10 cellular contexts compared by ENCODE assay signal in genomic region chr15:85771781-85772445, GRCh38. TPM values are rescaled to one million over a fixed set of nuclear protein-coding genes. Genes with fewer than 3 reads are reported as not detected.
DNase-seq lines count a peak whose midpoint lies in the region; TF ChIP-seq lines count a peak whose summit lies in the region.
"Had no signal": no experiment of that assay in that cellular context is flagged by ENCODE, and none has a peak within 500 bp of the region (broad histone marks: within the 10 kb centered on the region; RNA-seq: fewer than 3 reads in every experiment).

No MANE protein-coding gene starts in this region.

- H3K36me3 ChIP-seq in adipocyte (ENCODE audit: control insufficient read depth, insufficient read depth, low read length, severe bottlenecking): peaks cover 15% of the 10 kb centered on the region
- peaks cover 0 to 19% (median 0%) of the 10 kb centered on the region in 3 donors for H3K36me3 ChIP-seq in tibial nerve

- no peak for TF ChIP-seq POLR2A in tibial nerve (IDR thresholded peaks at IDR 0.05)

- peak overlapping the region; percentile 50 for H3K9ac ChIP-seq in adipocyte (ENCODE audit: low read length)

- H3K4me1 Mint-ChIP-seq in nephron: peaks cover 42% of the 10 kb centered on the region

- no peaks in the 10 kb centered on the region for H3K9me3 Mint-ChIP-seq in nephron

- H3K9me3 ChIP-seq in adipocyte (ENCODE audit: control insufficient read depth, low read length) (no peaks in the 10 kb centered on the region), tibial nerve (no peaks in the 10 kb centered on the region)

- H3K4me3 ChIP-seq in adipocyte (ENCODE audit: low read length) (peak overlapping the region; percentile 15), tibial nerve (no peak overlapping the region)

- H3K27me3 ChIP-seq in adipocyte (replicated peaks; ENCODE audit: control insufficient read depth, insufficient read depth, low read length) (no peaks in the 10 kb centered on the region), tibial nerve (no peaks in the 10 kb centered on the region)

- TF ChIP-seq EP300 in tibial nerve (IDR thresholded peaks at IDR 0.05): peak in 1 of 2 donors; percentile 87

- H3K27ac ChIP-seq in tibial nerve: peak overlapping the region; percentile 28 to 92 (median 64)

- DNase-seq in adipocyte (ENCODE audit: low read depth): peak; percentile 54
- DNase-seq in fibroblast of peridontal ligament (ENCODE audit: extremely low read depth): peak; percentile 27
- peak; percentile 46 to 73 for DNase-seq in tibial nerve (ENCODE audit: low spot score in 2 of 2)
- no peak for DNase-seq in NCI-H2171 (lab: John Stamatoyannopoulos, UW)
- no peak for DNase-seq in HuH-7 (ENCODE audit: low spot score)
- no peak for DNase-seq in activated T-cell treated with anti-CD3 and anti-CD28 coated beads, Interleukin-2, amount 50 U/mL, for 48 hours
- DNase-seq: activated T-cell treated with anti-CD3 and anti-CD28 coated beads for 4 hours; PC-3; stimulated activated CD4-positive, alpha-beta T cell treated with anti-CD3 and anti-CD28 coated beads, Interleukin-2, amount 100 ng/mL, for 48 hours had no signal

- H3K27me3 Mint-ChIP-seq in nephron (ENCODE audit: low read depth): peaks cover 7% of the 10 kb centered on the region

- H3K4me3 Mint-ChIP-seq in nephron: no peak overlapping the region

- H3K4me1 ChIP-seq in adipocyte (ENCODE audit: control insufficient read depth, insufficient read depth, low read length) (peaks cover 39% of the 10 kb centered on the region), tibial nerve (peaks cover 0 to 31% (median 18%) of the 10 kb centered on the region in 4 donors)

- peak overlapping the region; percentile 90 to 93 (median 91) for H3K27ac Mint-ChIP-seq in nephron

- no peak for TF ChIP-seq CTCF in nephron (IDR thresholded peaks at IDR 0.05; ENCODE audit: unreplicated experiment in 3 of 3)
- no peak for TF ChIP-seq CTCF in tibial nerve (IDR thresholded peaks at IDR 0.05)

- H3K36me3 Mint-ChIP-seq in nephron (ENCODE audit: low read depth): peaks cover 17% of the 10 kb centered on the region

- 31% methylated on average over 11 to 13 of the region's 13 CpGs for WGBS in tibial nerve, 2 donors

RNA-seq across cellular contexts. Expression of gene KLHL25, which starts 22.8 kb away (rescaled TPM):
- 10 to 100 TPM in 3 of 4 donors, 1 to 10 TPM in 1; 8.4 to 34.2 (median 12.6) TPM for total RNA-seq in tibial nerve

Comparison
In these comparisons a context has a peak if more than half of its experiments do, and no peak if none do; other contexts are left out.
1. DNase-seq: peak in adipocyte (single experiment), fibroblast of peridontal ligament (single experiment) and tibial nerve (2 of 2); none in NCI-H2171 (single experiment), HuH-7 (single experiment) and activated T-cell treated with anti-CD3 and anti-CD28 coated beads, Interleukin-2, amount 50 U/mL, for 48 hours (0 of 2).